ENCODE assay signal across 31 cellular contexts in genomic region chr12:2653461-2653965, GRCh38.
"Had no signal": no experiment of that assay in that cellular context is flagged by ENCODE, and none has a peak within 500 bp of the region (broad histone marks: within the 10 kb centered on the region; RNA-seq: fewer than 3 reads in every experiment).

No MANE protein-coding gene starts in this region.

- H3K27ac ChIP-seq: brain microvascular endothelial cell, PC-9, RWPE1, WERI-Rb-1 had no signal

- H3K4me1 Mint-ChIP-seq: activated CD4-positive, alpha-beta T cell treated with anti-CD3 and anti-CD28 coated beads, Interleukin-2, amount 10 ng/mL, durations not matched to agents 24 days and 14 days; activated naive CD8-positive, alpha-beta T cell treated with anti-CD3 and anti-CD28 coated beads for 36 hours; activated T-helper 17 cell treated with anti-CD3 and anti-CD28 coated beads, Interleukin-2, amount 50 U/mL, for 72 hours; central memory CD8-positive, alpha-beta T cell had no signal

- ATAC-seq: activated CD8-positive, alpha-beta T cell treated with anti-CD3 and anti-CD28 coated beads for 36 hours; activated T-cell treated with anti-CD3 and anti-CD28 coated beads, Interleukin-2, amount 50 U/mL, for 72 hours; activated T-helper 17 cell treated with anti-CD3 and anti-CD28 coated beads, Interleukin-2, amount 50 U/mL, for 72 hours had no signal

- H3K27ac Mint-ChIP-seq: activated CD4-positive, alpha-beta T cell treated with anti-CD3 and anti-CD28 coated beads, Interleukin-2, amount 10 ng/mL, durations not matched to agents 24 days and 14 days; activated CD8-positive, alpha-beta T cell treated with anti-CD3 and anti-CD28 coated beads for 36 hours; activated naive CD8-positive, alpha-beta T cell treated with anti-CD3 and anti-CD28 coated beads for 36 hours; activated T-cell treated with anti-CD3 and anti-CD28 coated beads, Interleukin-2, amount 50 U/mL, for 72 hours; activated T-helper 17 cell treated with anti-CD3 and anti-CD28 coated beads, Interleukin-2, amount 50 U/mL, for 72 hours had no signal

- DNase-seq: activated CD4-positive, alpha-beta T cell treated with anti-CD3 and anti-CD28 coated beads, Interleukin-2, amount 10 ng/mL, durations not matched to agents 24 days and 14 days; activated CD4-positive, alpha-beta T cell treated with anti-CD3 and anti-CD28 coated beads, Interleukin-2, amount 50 U/mL, for 4 hours; activated CD8-positive, alpha-beta T cell treated with anti-CD3 and anti-CD28 coated beads for 36 hours; activated effector memory CD4-positive, alpha-beta T cell treated with anti-CD3 and anti-CD28 coated beads, Interleukin-2, amount 50 U/mL, for 16 hours; activated naive CD4-positive, alpha-beta T cell; activated naive CD4-positive, alpha-beta T cell treated with anti-CD3 and anti-CD28 coated beads, Interleukin-2, amount 50 U/mL, for 16 hours; activated naive CD8-positive, alpha-beta T cell treated with anti-CD3 and anti-CD28 coated beads for 36 hours; activated T-cell treated with anti-CD3 and anti-CD28 coated beads, Interleukin-2, amount 50 U/mL, for 1 hour; activated T-cell treated with anti-CD3 and anti-CD28 coated beads, Interleukin-2, amount 50 U/mL, for 72 hours; amniotic stem cell; brain microvascular endothelial cell; NCI-H1092 treated with DMSO at 0.1 percent for 48 hours; NCI-H1417; NCI-H146; NCI-H187; NCI-H2029 treated with DMSO at 0.1 percent for 48 hours; NCI-H2107; NCI-H2171; NCI-H510A; NCI-H526; NCI-H748 treated with DMSO at 0.1 percent for 48 hours; PC-9; Right ventricle myocardium superior; SW 1271; T-helper 1 cell; T-helper 2 cell; T-helper 9 cell; WERI-Rb-1 had no signal

- H3K36me3 ChIP-seq: brain microvascular endothelial cell had no signal

- H3K4me3 ChIP-seq: PC-9 had no signal

- H3K4me3 Mint-ChIP-seq: activated CD4-positive, alpha-beta T cell treated with anti-CD3 and anti-CD28 coated beads, Interleukin-2, amount 10 ng/mL, durations not matched to agents 24 days and 14 days; activated CD8-positive, alpha-beta T cell treated with anti-CD3 and anti-CD28 coated beads for 36 hours; activated naive CD8-positive, alpha-beta T cell treated with anti-CD3 and anti-CD28 coated beads for 36 hours; activated T-cell treated with anti-CD3 and anti-CD28 coated beads, Interleukin-2, amount 50 U/mL, for 72 hours; activated T-helper 17 cell treated with anti-CD3 and anti-CD28 coated beads, Interleukin-2, amount 50 U/mL, for 72 hours; central memory CD8-positive, alpha-beta T cell had no signal

- H3K9me3 Mint-ChIP-seq: activated CD4-positive, alpha-beta T cell treated with anti-CD3 and anti-CD28 coated beads, Interleukin-2, amount 10 ng/mL, durations not matched to agents 24 days and 14 days; activated CD8-positive, alpha-beta T cell treated with anti-CD3 and anti-CD28 coated beads for 36 hours; activated naive CD8-positive, alpha-beta T cell treated with anti-CD3 and anti-CD28 coated beads for 36 hours; activated T-cell treated with anti-CD3 and anti-CD28 coated beads, Interleukin-2, amount 50 U/mL, for 72 hours; activated T-helper 17 cell treated with anti-CD3 and anti-CD28 coated beads, Interleukin-2, amount 50 U/mL, for 72 hours; central memory CD8-positive, alpha-beta T cell had no signal
